In the genomic region with DNA sequence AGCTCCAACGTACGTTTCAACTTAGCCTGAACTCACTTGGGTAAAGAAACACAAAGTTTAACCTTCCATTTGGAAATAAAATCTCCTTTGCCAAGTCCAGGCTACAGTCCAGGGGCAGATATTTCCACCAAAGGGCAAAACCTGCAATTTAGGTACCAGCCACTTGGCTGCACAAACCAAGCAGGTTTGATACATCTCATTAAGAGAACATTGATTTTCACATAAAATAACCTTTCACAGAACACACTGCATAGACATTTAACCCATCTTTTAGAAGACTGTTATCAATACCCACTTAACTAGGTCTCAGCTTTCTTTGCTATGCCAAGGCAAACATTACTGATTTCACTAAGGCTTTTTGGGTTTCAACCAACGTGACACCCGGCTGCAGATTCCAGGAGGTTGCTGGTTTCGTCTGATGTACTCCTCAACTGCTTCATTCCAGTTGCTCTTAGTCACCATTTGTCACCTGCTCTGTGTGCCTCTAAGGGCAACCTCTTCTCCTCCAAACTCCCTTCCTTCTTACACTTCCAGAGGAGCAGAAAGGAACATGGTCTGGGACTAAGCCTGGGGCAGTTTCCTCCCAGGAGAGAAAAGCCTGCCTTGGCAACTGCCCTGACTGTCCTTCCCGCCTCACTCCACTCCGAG, we compare ENCODE assay signal across 12 cellular contexts.
DNase-seq lines count a peak whose midpoint lies in the region; ATAC-seq and TF ChIP-seq lines count a peak whose summit lies in the region.
"Had no signal": no experiment of that assay in that cellular context is flagged by ENCODE, and none has a peak within 500 bp of the region (broad histone marks: within the 10 kb centered on the region; RNA-seq: fewer than 3 reads in every experiment).

No MANE protein-coding gene starts in this region.

- intact Hi-C loops in MCF 10A (cut with micrococcal nuclease), result loop anchor here (2.0 kb wide), 1 partner anchor 63 kb away; no protein-coding TSS in a partner anchor
- intact Hi-C loops in right lobe of liver (cut with DNase I), result loop anchor here in 1 of 2 donors (5.0 kb wide), 1 partner anchor 64 kb away; no protein-coding TSS in a partner anchor

- WGBS in right lobe of liver (ENCODE audit: insufficient coverage, low coverage, low lambda C conversion rate, missing lambda C conversion rate), result 26% methylated on average over 5 of the region's 7 CpGs

- TF ChIP-seq CTCF in AG04449 (IDR thresholded peaks at IDR 0.05; ENCODE audit: insufficient read depth, low read length, missing control alignments), result no peak
- no peak for TF ChIP-seq CTCF in MCF 10A (IDR thresholded peaks at IDR 0.05; ENCODE audit: unreplicated experiment)
- peak; percentile 10 to 52 (median 34) for TF ChIP-seq CTCF in right lobe of liver (IDR thresholded peaks at IDR 0.05)

- no peaks in the 10 kb centered on the region for H3K27me3 ChIP-seq in right lobe of liver
- H3K27me3 ChIP-seq: vagina had no signal

- H3K27ac Mint-ChIP-seq in MCF 10A (ENCODE audit: low read depth, unreplicated experiment), result peak overlapping the region; percentile 96
- H3K27ac Mint-ChIP-seq: CD8-positive, alpha-beta T cell; mesothelial cell of epicardium; T-cell had no signal

- ATAC-seq in right lobe of liver (peak; percentile 52 to 72 (median 68)), HG02759 (IDR thresholded peaks at IDR 0.05; ENCODE audit: unreplicated experiment) (no peak), HG03139 (IDR thresholded peaks at IDR 0.05; ENCODE audit: unreplicated experiment) (no peak)
- ATAC-seq: CD8-positive, alpha-beta T cell; T-cell had no signal

- POLR2A ChIA-PET in AG04449 (lab: Yijun Ruan, JAX) (interaction anchor here (0.6 kb wide), 1 partner anchor 10 kb away, joined by 3 read pairs; no protein-coding TSS in a partner anchor), MCF 10A (lab: Yijun Ruan, JAX) (interaction anchor here (0.6 to 4.7 kb wide), 18 partner anchors 11 to 150 kb away, joined by 3 to 25 read pairs (median 4); a partner anchor contains a TSS)

- peaks cover 58% of the 10 kb centered on the region for H3K4me1 Mint-ChIP-seq in MCF 10A (ENCODE audit: insufficient read depth, unreplicated experiment)
- H3K4me1 Mint-ChIP-seq: T-cell had no signal

- peaks cover 0 to 66% (median 34%) of the 10 kb centered on the region in 4 donors for H3K4me1 ChIP-seq in right lobe of liver
- H3K4me1 ChIP-seq: vagina had no signal

- peaks cover 0 to 6% (median 0%) of the 10 kb centered on the region in 4 donors for H3K36me3 ChIP-seq in right lobe of liver
- H3K36me3 ChIP-seq: vagina had no signal

- DNase-seq in AG04449 (ENCODE audit: low read depth, low spot score) (peak; percentile 33), HT1080 (ENCODE audit: low read depth) (peak; percentile 88), MCF 10A (ENCODE audit: unreplicated experiment) (peak; percentile 91), right lobe of liver (peak in 2 of 3 donors; percentile 39 to 84), NCI-H2171 (lab: John Stamatoyannopoulos, UW) (no peak), amygdala (lab: John Stamatoyannopoulos, UW) (no peak)
- DNase-seq: CD8-positive, alpha-beta T cell; T-cell had no signal

- H3K27me3 Mint-ChIP-seq in MCF 10A (ENCODE audit: insufficient read depth, unreplicated experiment), result no peaks in the 10 kb centered on the region

- no peaks in the 10 kb centered on the region for H3K9me3 Mint-ChIP-seq in MCF 10A (ENCODE audit: unreplicated experiment)
- H3K9me3 Mint-ChIP-seq: CD8-positive, alpha-beta T cell; mesothelial cell of epicardium; T-cell had no signal

- peaks cover 21% of the 10 kb centered on the region for H3K36me3 Mint-ChIP-seq in MCF 10A (ENCODE audit: insufficient read depth, unreplicated experiment)
- H3K36me3 Mint-ChIP-seq: CD8-positive, alpha-beta T cell; T-cell had no signal

- CTCF ChIA-PET in AG04449 (lab: Yijun Ruan, JAX) (interaction anchor here (0.8 to 3.0 kb wide), 2 partner anchors 8 to 10 kb away, joined by 3 to 13 read pairs; no protein-coding TSS in a partner anchor), MCF 10A (lab: Yijun Ruan, JAX) (interaction anchor here (0.6 to 2.0 kb wide), 11 partner anchors 9 to 166 kb away, joined by 3 to 8 read pairs (median 3); no protein-coding TSS in a partner anchor)

- H3K4me3 ChIP-seq in AG04449 (ENCODE audit: low read depth, low read length) (no peak overlapping the region), right lobe of liver (peak overlapping the region in 2 of 3 donors; percentile 12 to 24)
- H3K4me3 ChIP-seq: vagina had no signal

- no TSS peak for BruUV-seq in MCF 10A (replicated peaks; lab: Mats Ljungman, UMichigan)

- no peaks in the 10 kb centered on the region for H3K9me3 ChIP-seq in right lobe of liver
- H3K9me3 ChIP-seq: vagina had no signal

- H3K27ac ChIP-seq in right lobe of liver, result peak overlapping the region; percentile 76 to 98 (median 88)
- H3K27ac ChIP-seq: vagina had no signal

- peak overlapping the region; percentile 59 for H3K4me3 Mint-ChIP-seq in MCF 10A (ENCODE audit: unreplicated experiment)
- H3K4me3 Mint-ChIP-seq: CD8-positive, alpha-beta T cell; mesothelial cell of epicardium; T-cell had no signal

- TF ChIP-seq POLR2A in right lobe of liver (IDR thresholded peaks at IDR 0.05), result no peak

Comparison
In these comparisons a context has a peak if more than half of its experiments do, and no peak if none do; other contexts are left out.
1. DNase-seq: peak in AG04449 (single experiment), HT1080 (single experiment), MCF 10A (single experiment) and right lobe of liver (2 of 3); none in NCI-H2171 (single experiment) and amygdala (0 of 56).
2. CTCF ChIP-seq: peak in right lobe of liver (4 of 4); none in AG04449 (single experiment) and MCF 10A (single experiment).
3. ATAC-seq: peak in right lobe of liver (4 of 4); none in HG02759 (single experiment) and HG03139 (single experiment).